ENCODE assay signal across 20 cellular contexts in the genomic region with DNA sequence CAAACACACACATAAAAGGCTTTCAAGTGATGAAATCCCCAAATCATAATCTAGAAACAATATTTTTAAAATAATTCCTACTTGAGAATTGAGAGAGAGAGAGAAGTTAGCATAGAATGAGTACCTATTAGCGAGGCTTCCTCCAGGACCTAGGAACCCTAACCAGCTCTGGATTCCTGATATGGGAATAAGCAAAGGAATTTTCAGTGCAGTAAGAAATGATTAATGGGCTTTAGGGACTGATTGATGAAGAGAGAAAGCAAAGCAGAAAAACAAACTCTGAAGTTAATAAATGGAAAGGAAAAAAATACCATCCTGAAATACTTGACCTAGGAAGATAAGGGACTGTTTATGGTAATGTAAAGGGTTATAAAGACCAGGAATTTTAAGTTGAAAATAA.
"Had no signal": no experiment of that assay in that cellular context is flagged by ENCODE, and none has a peak within 500 bp of the region (broad histone marks: within the 10 kb centered on the region; RNA-seq: fewer than 3 reads in every experiment).

No MANE protein-coding gene starts in this region.

- H3K9me3 ChIP-seq: gastrocnemius medialis, left lung, testis had no signal

- H3K4me1 ChIP-seq: testis had no signal

- DNase-seq: activated CD4-positive, alpha-beta T cell treated with anti-CD3 and anti-CD28 coated beads, Interleukin-2, amount 50 U/mL, for 1 hour; activated CD4-positive, CD25-positive, alpha-beta regulatory T cell; activated CD8-positive, alpha-beta memory T cell treated with anti-CD3 and anti-CD28 coated beads, Interleukin-2, amount 10 ng/mL, durations not matched to agents 7 days and 5 days; activated effector memory CD4-positive, alpha-beta T cell treated with Interleukin-2 at 50 U/mL for 16 hours; activated T-cell treated with anti-CD3 and anti-CD28 coated beads, Interleukin-2, amount 50 U/mL, for 24 hours; cortex of kidney; effector memory CD4-positive, alpha-beta T cell; gastrocnemius medialis; heart right ventricle; nephron progenitor cell; stimulated activated CD4-positive, alpha-beta T cell treated with anti-CD3 and anti-CD28 coated beads, Interleukin-4, amount 100 ng/mL, for 1 hour; testis had no signal

- H3K4me1 Mint-ChIP-seq: nephron progenitor cell had no signal

- H3K27me3 ChIP-seq: cardiac muscle cell, gastrocnemius medialis, heart right ventricle, left lung, sigmoid colon, testis had no signal

- H3K4me3 Mint-ChIP-seq: activated CD8-positive, alpha-beta memory T cell treated with anti-CD3 and anti-CD28 coated beads, Interleukin-2, amount 10 ng/mL, durations not matched to agents 7 days and 5 days; activated T-cell treated with anti-CD3 and anti-CD28 coated beads, Interleukin-2, amount 50 U/mL, for 24 hours; memory B cell; nephron progenitor cell; stimulated activated naive CD8-positive, alpha-beta T cell treated with anti-CD3 and anti-CD28 coated beads, Interleukin-15, Interleukin-2, amounts not matched to agents 100 ng/mL and 50 ng/mL, for 24 hours; T-helper 1 cell treated with Interleukin-12 subunit alpha and Interleukin-12 subunit beta and Interleukin-4 antibody, amounts not matched to agents 30 μg/mL and 1 μg/mL, for 36 hours had no signal

- H3K27ac Mint-ChIP-seq: activated CD8-positive, alpha-beta memory T cell treated with anti-CD3 and anti-CD28 coated beads, Interleukin-2, amount 10 ng/mL, durations not matched to agents 7 days and 5 days; activated naive CD4-positive, alpha-beta T cell treated with anti-CD3 and anti-CD28 coated beads, Interleukin-2, amount 50 U/mL, for 72 hours; activated T-cell treated with anti-CD3 and anti-CD28 coated beads, Interleukin-2, amount 50 U/mL, for 24 hours; memory B cell; nephron progenitor cell; stimulated activated naive CD8-positive, alpha-beta T cell treated with anti-CD3 and anti-CD28 coated beads, Interleukin-15, Interleukin-2, amounts not matched to agents 100 ng/mL and 50 ng/mL, for 24 hours; T-helper 1 cell treated with Interleukin-12 subunit alpha and Interleukin-12 subunit beta and Interleukin-4 antibody, amounts not matched to agents 30 μg/mL and 1 μg/mL, for 36 hours had no signal

- H3K9me3 Mint-ChIP-seq: memory B cell, nephron progenitor cell had no signal

- H3K4me3 ChIP-seq: cardiac muscle cell, gastrocnemius medialis, heart right ventricle, left lung, sigmoid colon, testis had no signal

- H3K27ac ChIP-seq: cardiac muscle cell, epithelial cell of prostate, gastrocnemius medialis had no signal

- ATAC-seq: activated CD8-positive, alpha-beta memory T cell treated with anti-CD3 and anti-CD28 coated beads, Interleukin-2, amount 10 ng/mL, durations not matched to agents 7 days and 5 days; activated naive CD4-positive, alpha-beta T cell treated with anti-CD3 and anti-CD28 coated beads, Interleukin-2, amount 50 U/mL, for 72 hours; gastrocnemius medialis had no signal

- H3K36me3 ChIP-seq: cardiac muscle cell, gastrocnemius medialis, heart right ventricle, left lung, sigmoid colon had no signal

- H3K27me3 Mint-ChIP-seq: activated CD8-positive, alpha-beta memory T cell treated with anti-CD3 and anti-CD28 coated beads, Interleukin-2, amount 10 ng/mL, durations not matched to agents 7 days and 5 days; activated T-cell treated with anti-CD3 and anti-CD28 coated beads, Interleukin-2, amount 50 U/mL, for 24 hours; memory B cell; stimulated activated naive CD8-positive, alpha-beta T cell treated with anti-CD3 and anti-CD28 coated beads, Interleukin-15, Interleukin-2, amounts not matched to agents 100 ng/mL and 50 ng/mL, for 24 hours had no signal
